8 cellular contexts compared by ENCODE assay signal in genomic region chr10:78756604-78757442, GRCh38.
DNase-seq lines count a peak whose midpoint lies in the region; ATAC-seq and TF ChIP-seq lines count a peak whose summit lies in the region.

No MANE protein-coding gene starts in this region.

- CTCF ChIA-PET in RWPE1 (lab: Yijun Ruan, JAX): interaction anchor here (0.6 to 1.7 kb wide), 3 partner anchors 50 to 439 kb away, joined by 4 to 5 read pairs (median 4); no protein-coding TSS in a partner anchor
- CTCF ChIA-PET in activated naive CD4-positive, alpha-beta T cell treated with anti-CD3 and anti-CD28 coated beads, Interleukin-2, amount 10 ng/mL, durations not matched to agents 7 days and 5 days (lab: Charles Lee): no interaction called here

- H2BK15ac ChIP-seq in mesenchymal stem cell (ENCODE audit: low read depth, poor library complexity, severe bottlenecking): peak overlapping the region; percentile 82

- H3K27me3 Mint-ChIP-seq in GM23338 (ENCODE audit: insufficient read depth, low read depth, poor library complexity): peaks cover 19% of the 10 kb centered on the region
- H3K27me3 Mint-ChIP-seq in endothelial cell (ENCODE audit: unreplicated experiment): peaks cover 13% of the 10 kb centered on the region
- peaks cover 49% of the 10 kb centered on the region for H3K27me3 Mint-ChIP-seq in activated naive CD4-positive, alpha-beta T cell treated with anti-CD3 and anti-CD28 coated beads, Interleukin-2, amount 10 ng/mL, durations not matched to agents 7 days and 5 days

- H3K4me3 Mint-ChIP-seq in GM23338 (no peak overlapping the region), endothelial cell (ENCODE audit: unreplicated experiment) (no peak overlapping the region)
- no peak overlapping the region for H3K4me3 Mint-ChIP-seq in activated naive CD4-positive, alpha-beta T cell treated with anti-CD3 and anti-CD28 coated beads, Interleukin-2, amount 10 ng/mL, durations not matched to agents 7 days and 5 days

- H3K14ac ChIP-seq in mesenchymal stem cell (ENCODE audit: low read length in 2 of 2): peak overlapping the region in 1 of 2 experiments; percentile 91

- H3K4me1 Mint-ChIP-seq in GM23338 (peaks cover 27% of the 10 kb centered on the region), endothelial cell (ENCODE audit: unreplicated experiment) (peaks cover 25% of the 10 kb centered on the region)
- H3K4me1 Mint-ChIP-seq in activated naive CD4-positive, alpha-beta T cell treated with anti-CD3 and anti-CD28 coated beads, Interleukin-2, amount 10 ng/mL, durations not matched to agents 7 days and 5 days: no peaks in the 10 kb centered on the region

- no peaks in the 10 kb centered on the region for H3K79me2 ChIP-seq in GM23338 (replicated peaks; ENCODE audit: insufficient read depth)

- H4K20me1 ChIP-seq in GM23338 (replicated peaks; ENCODE audit: insufficient read depth): no peaks in the 10 kb centered on the region

- peak overlapping the region; percentile 94 for H4K91ac ChIP-seq in mesenchymal stem cell (ENCODE audit: low read length)

- H2BK12ac ChIP-seq in mesenchymal stem cell (ENCODE audit: low read length in 2 of 2): peak overlapping the region; percentile 95 to 99

- H3K9me2 ChIP-seq in GM23338 (ENCODE audit: insufficient read depth): no peaks in the 10 kb centered on the region

- H4K8ac ChIP-seq in mesenchymal stem cell (ENCODE audit: low read length): peak overlapping the region; percentile 78

- no peaks in the 10 kb centered on the region for H3K9me3 ChIP-seq in mesenchymal stem cell (ENCODE audit: control insufficient read depth, low read length)

- H3K4me3 ChIP-seq in GM23338: no peak overlapping the region
- H3K4me3 ChIP-seq in mesenchymal stem cell (ENCODE audit: insufficient read depth in 1 of 2, low read depth in 1 of 2, low read length in 2 of 2): peak overlapping the region in 1 of 2 experiments; percentile 9

- in situ Hi-C loops in GM13976 (cut with MboI; ENCODE audit: low sequenced_read_pairs, unreplicated experiment): no loop called here

- POLR2A ChIA-PET in RWPE1 (lab: Yijun Ruan, JAX; ENCODE audit: low non-redundant PET): interaction anchor here (0.5 to 0.7 kb wide), 2 partner anchors 284 to 1382 kb away, joined by 3 read pairs; no protein-coding TSS in a partner anchor

- H3K27ac Mint-ChIP-seq in GM23338 (no peak overlapping the region), endothelial cell (ENCODE audit: unreplicated experiment) (no peak overlapping the region)
- no peak overlapping the region for H3K27ac Mint-ChIP-seq in activated naive CD4-positive, alpha-beta T cell treated with anti-CD3 and anti-CD28 coated beads, Interleukin-2, amount 10 ng/mL, durations not matched to agents 7 days and 5 days

- peak; percentile 29 for ATAC-seq in GM23338

- H2BK5ac ChIP-seq in mesenchymal stem cell (ENCODE audit: low read depth, low read length, poor library complexity, severe bottlenecking): peak overlapping the region; percentile 48

- H3K36me3 ChIP-seq in GM23338 (ENCODE audit: insufficient read depth) (no peaks in the 10 kb centered on the region), mesenchymal stem cell (ENCODE audit: control insufficient read depth in 1 of 2, insufficient read depth in 2 of 2, low read depth in 1 of 2, low read length in 2 of 2) (no peaks in the 10 kb centered on the region)

- TF ChIP-seq CTCF in GM23338 (conservative IDR thresholded peaks at IDR 0.05; ENCODE audit: low read depth in 2 of 2) (no peak), RWPE1 (conservative IDR thresholded peaks at IDR 0.05; ENCODE audit: low read depth) (no peak), endothelial cell (IDR thresholded peaks at IDR 0.05; ENCODE audit: unreplicated experiment) (no peak), GM10266 (IDR thresholded peaks at IDR 0.05; ENCODE audit: control insufficient read depth, insufficient read depth, low read depth, missing control alignments) (no peak), GM13976 (IDR thresholded peaks at IDR 0.05; ENCODE audit: borderline replicate concordance, control extremely low read depth, extremely low read depth, insufficient read depth, missing control alignments) (no peak)

- peak overlapping the region in 1 of 2 experiments; percentile 70 for H3K23ac ChIP-seq in mesenchymal stem cell (ENCODE audit: low read length in 2 of 2)

- H2BK120ac ChIP-seq in mesenchymal stem cell (ENCODE audit: low read depth, low read length): peak overlapping the region; percentile 56

- H3K4me2 ChIP-seq in GM23338: no peak overlapping the region
- H3K4me2 ChIP-seq in mesenchymal stem cell (ENCODE audit: low read length, poor library complexity, severe bottlenecking): peak overlapping the region; percentile 2

- DNase-seq in GM23338 (ENCODE audit: low spot score) (no peak), RWPE1 (ENCODE audit: low spot score) (peak; percentile 98), endothelial cell (ENCODE audit: low spot score) (peak; percentile 52), mesenchymal stem cell (peak; percentile 99), stromal cell of bone marrow (ENCODE audit: low read depth) (peak; percentile 96), GM10266 (ENCODE audit: extremely low spot score) (no peak), GM13976 (ENCODE audit: low spot score) (no peak)
- no peak for DNase-seq in activated naive CD4-positive, alpha-beta T cell treated with anti-CD3 and anti-CD28 coated beads, Interleukin-2, amount 10 ng/mL, durations not matched to agents 7 days and 5 days

- peak overlapping the region; percentile 92 to 99 for H3K18ac ChIP-seq in mesenchymal stem cell (ENCODE audit: low read depth in 1 of 2, low read length in 2 of 2)

- peak overlapping the region; percentile 90 to 93 for H3K4ac ChIP-seq in mesenchymal stem cell (ENCODE audit: low read depth in 1 of 2, low read length in 2 of 2)

- no peaks in the 10 kb centered on the region for H3K27me3 ChIP-seq in GM23338 (ENCODE audit: insufficient read depth)
- H3K27me3 ChIP-seq in mesenchymal stem cell (ENCODE audit: control insufficient read depth in 1 of 2, insufficient read depth in 1 of 2, low read length in 2 of 2): no peaks in the 10 kb centered on the region

- H3K36me3 Mint-ChIP-seq in GM23338 (ENCODE audit: low read depth) (no peaks in the 10 kb centered on the region), endothelial cell (ENCODE audit: low read depth, unreplicated experiment) (no peaks in the 10 kb centered on the region)
- no peaks in the 10 kb centered on the region for H3K36me3 Mint-ChIP-seq in activated naive CD4-positive, alpha-beta T cell treated with anti-CD3 and anti-CD28 coated beads, Interleukin-2, amount 10 ng/mL, durations not matched to agents 7 days and 5 days

- peak overlapping the region; percentile 79 for H3K9ac ChIP-seq in mesenchymal stem cell (ENCODE audit: low read length)

- WGBS in mesenchymal stem cell: 35% methylated on average over 19 of the region's 19 CpGs

- H2AK5ac ChIP-seq in mesenchymal stem cell (ENCODE audit: low read length, severe bottlenecking): peak overlapping the region; percentile 79

- H3K9me3 Mint-ChIP-seq in GM23338 (no peaks in the 10 kb centered on the region), endothelial cell (ENCODE audit: unreplicated experiment) (no peaks in the 10 kb centered on the region)
- H3K9me3 Mint-ChIP-seq in activated naive CD4-positive, alpha-beta T cell treated with anti-CD3 and anti-CD28 coated beads, Interleukin-2, amount 10 ng/mL, durations not matched to agents 7 days and 5 days: no peaks in the 10 kb centered on the region

- no peaks in the 10 kb centered on the region; the same call in 1 of the 2 replicates for H3K4me1 ChIP-seq in GM23338 (ENCODE audit: insufficient read depth)
- H3K4me1 ChIP-seq in mesenchymal stem cell (ENCODE audit: control insufficient read depth, insufficient read depth, low read depth, low read length): peaks cover 38% of the 10 kb centered on the region

- H3K27ac ChIP-seq in GM23338 (ENCODE audit: low read depth) (no peak overlapping the region), RWPE1 (peak overlapping the region; percentile 89), mesenchymal stem cell (ENCODE audit: low read length, poor library complexity, severe bottlenecking) (peak overlapping the region; percentile 85)

- H2AFZ ChIP-seq in GM23338: no peak overlapping the region
- H2AFZ ChIP-seq in mesenchymal stem cell (ENCODE audit: low read depth, low read length): no peak overlapping the region

- H3F3A ChIP-seq in GM23338 (replicated peaks; ENCODE audit: low read depth): no peaks in the 10 kb centered on the region

- no peaks in the 10 kb centered on the region for H3K79me1 ChIP-seq in mesenchymal stem cell (replicated peaks; ENCODE audit: low read length, poor library complexity, severe bottlenecking)

Comparison
In these comparisons a context has a peak if more than half of its experiments do, and no peak if none do; other contexts are left out.
1. DNase-seq: peak in RWPE1 (single experiment), endothelial cell (single experiment), mesenchymal stem cell (single experiment) and stromal cell of bone marrow (single experiment); none in GM23338 (single experiment), GM10266 (single experiment), GM13976 (single experiment) and activated naive CD4-positive, alpha-beta T cell treated with anti-CD3 and anti-CD28 coated beads, Interleukin-2, amount 10 ng/mL, durations not matched to agents 7 days and 5 days (single experiment).